Comparison of ENCODE assay signal across 8 cellular contexts in genomic region chr17:19447085-19447583, GRCh38. TPM values are rescaled to one million over a fixed set of nuclear protein-coding genes. Genes with fewer than 3 reads are reported as not detected.
DNase-seq lines count a peak whose midpoint lies in the region; ATAC-seq, FAIRE-seq and TF ChIP-seq lines count a peak whose summit lies in the region.

No MANE protein-coding gene starts in this region.

- intact Hi-C loops in activated B cell treated with CpG ODN at 0.5 μM for 24 hours (cut with micrococcal nuclease) = loop anchor here (1.0 to 5.0 kb wide), 4 partner anchors 70 to 319 kb away; partner anchors contain the start of genes B9D1 and MAPK7
- intact Hi-C loops in breast epithelium (cut with DNase I; ENCODE audit: low total_unique reads) = loop anchor here (5.0 kb wide), 1 partner anchor 85 kb away; the partner anchor contains the start of gene B9D1

- no peaks in the 10 kb centered on the region for H3K27me3 ChIP-seq in breast epithelium
- no peaks in the 10 kb centered on the region for H3K27me3 ChIP-seq in smooth muscle cell (ENCODE audit: low read depth)

- no peaks in the 10 kb centered on the region for H3K79me2 ChIP-seq in smooth muscle cell (ENCODE audit: low read depth)

- H3K4me1 ChIP-seq in breast epithelium = peaks cover 5 to 6% of the 10 kb centered on the region in 2 donors
- no peaks in the 10 kb centered on the region for H3K4me1 ChIP-seq in smooth muscle cell (ENCODE audit: low read depth)

- H3K36me3 ChIP-seq in breast epithelium (no peaks in the 10 kb centered on the region), smooth muscle cell (ENCODE audit: low read depth) (no peaks in the 10 kb centered on the region)

- peaks cover 10% of the 10 kb centered on the region for H3F3A ChIP-seq in smooth muscle cell (ENCODE audit: low read depth)

- H3K9me3 ChIP-seq in breast epithelium (peaks cover 0 to 5% of the 10 kb centered on the region in 2 donors), smooth muscle cell (replicated peaks; ENCODE audit: low read depth) (no peaks in the 10 kb centered on the region)

- H3K4me2 ChIP-seq in smooth muscle cell = no peak overlapping the region

- peak; percentile 82 for FAIRE-seq in GM19239 (lab: Jason Lieb, UNC)

- no peak overlapping the region for H3K4me3 ChIP-seq in breast epithelium
- no peak overlapping the region for H3K4me3 ChIP-seq in smooth muscle cell

- TF ChIP-seq POLR2A in breast epithelium (IDR thresholded peaks at IDR 0.05) = no peak

- H3K27ac ChIP-seq in breast epithelium (peak overlapping the region; percentile 82 to 91), smooth muscle cell (ENCODE audit: low read depth) (peak overlapping the region; percentile 86)

- H3K27ac Mint-ChIP-seq in activated B cell treated with CpG ODN at 0.5 μM for 24 hours = no peak overlapping the region
- no peak overlapping the region for H3K27ac Mint-ChIP-seq in stimulated activated memory B cell treated with anti-CD40 and anti-IgM and Interleukin-4, amounts not matched to agents 10 μg/mL and 1 μg/mL and 100 μg/mL, for 72 hours

- CTCF ChIA-PET in activated B cell treated with CpG ODN at 0.5 μM for 24 hours (lab: Charles Lee) = interaction anchor here (0.7 to 6.1 kb wide), 14 partner anchors 9 to 319 kb away, joined by 3 to 76 read pairs (median 6); partner anchors contain the start of genes B9D1 and MAPK7

- DNase-seq in GM19239 (ENCODE audit: insufficient read length, low spot score) (peak; percentile 85), NCI-H2171 (lab: John Stamatoyannopoulos, UW) (peak; percentile 59), activated B cell treated with CpG ODN at 0.5 μM for 24 hours (no peak), breast epithelium (ENCODE audit: low spot score in 2 of 2) (peak; percentile 60 to 68), inferior parietal cortex (ENCODE audit: extremely low spot score) (peak; percentile 98), smooth muscle cell (lab: John Stamatoyannopoulos, UW; ENCODE audit: unreplicated experiment) (peak; percentile 49)

- H3K9me3 Mint-ChIP-seq in activated B cell treated with CpG ODN at 0.5 μM for 24 hours = peaks cover 10% of the 10 kb centered on the region
- peaks cover 16% of the 10 kb centered on the region for H3K9me3 Mint-ChIP-seq in stimulated activated memory B cell treated with anti-CD40 and anti-IgM and Interleukin-4, amounts not matched to agents 10 μg/mL and 1 μg/mL and 100 μg/mL, for 72 hours

- POLR2A ChIA-PET in activated B cell treated with CpG ODN at 0.5 μM for 24 hours (lab: Charles Lee) = interaction anchor here (2.0 kb wide), 1 partner anchor 84 kb away, joined by 6 read pairs; the partner anchor contains the start of gene B9D1

- peaks cover 17% of the 10 kb centered on the region for H3K27me3 Mint-ChIP-seq in activated B cell treated with CpG ODN at 0.5 μM for 24 hours
- peaks cover 11% of the 10 kb centered on the region for H3K27me3 Mint-ChIP-seq in stimulated activated memory B cell treated with anti-CD40 and anti-IgM and Interleukin-4, amounts not matched to agents 10 μg/mL and 1 μg/mL and 100 μg/mL, for 72 hours

- no peak overlapping the region for H3K4me3 Mint-ChIP-seq in activated B cell treated with CpG ODN at 0.5 μM for 24 hours
- H3K4me3 Mint-ChIP-seq in stimulated activated memory B cell treated with anti-CD40 and anti-IgM and Interleukin-4, amounts not matched to agents 10 μg/mL and 1 μg/mL and 100 μg/mL, for 72 hours = no peak overlapping the region

- H3K9ac ChIP-seq in smooth muscle cell (ENCODE audit: low read depth) = no peak overlapping the region

- ATAC-seq in activated B cell treated with CpG ODN at 0.5 μM for 24 hours (ENCODE audit: low read depth) = peak; percentile 65
- no peak for ATAC-seq in stimulated activated memory B cell treated with anti-CD40 and anti-IgM and Interleukin-4, amounts not matched to agents 10 μg/mL and 1 μg/mL and 100 μg/mL, for 72 hours
- ATAC-seq in HG02938 (IDR thresholded peaks at IDR 0.05; ENCODE audit: unreplicated experiment) = no peak

- H3K4me1 Mint-ChIP-seq in activated B cell treated with CpG ODN at 0.5 μM for 24 hours = peaks cover 5% of the 10 kb centered on the region
- H3K4me1 Mint-ChIP-seq in stimulated activated memory B cell treated with anti-CD40 and anti-IgM and Interleukin-4, amounts not matched to agents 10 μg/mL and 1 μg/mL and 100 μg/mL, for 72 hours = peaks cover 7% of the 10 kb centered on the region

- H4K20me1 ChIP-seq in smooth muscle cell (ENCODE audit: low read depth) = no peaks in the 10 kb centered on the region

- TF ChIP-seq CTCF in activated B cell treated with CpG ODN at 0.5 μM for 24 hours (IDR thresholded peaks at IDR 0.05) (peak; percentile 63), breast epithelium (IDR thresholded peaks at IDR 0.05) (peak; percentile 95 to 99 (median 98)), smooth muscle cell (IDR thresholded peaks at IDR 0.05; ENCODE audit: borderline replicate concordance, insufficient read depth, poor library complexity, severe bottlenecking) (peak; percentile 92)

- peak overlapping the region; percentile 75 for H2AFZ ChIP-seq in smooth muscle cell (ENCODE audit: low read depth)

- WGBS in smooth muscle cell (ENCODE audit: low lambda C conversion rate) = 26% methylated on average over 3 of the region's 3 CpGs

- H3K36me3 Mint-ChIP-seq in activated B cell treated with CpG ODN at 0.5 μM for 24 hours (ENCODE audit: low read depth) = no peaks in the 10 kb centered on the region
- H3K36me3 Mint-ChIP-seq in stimulated activated memory B cell treated with anti-CD40 and anti-IgM and Interleukin-4, amounts not matched to agents 10 μg/mL and 1 μg/mL and 100 μg/mL, for 72 hours = peaks cover 19% of the 10 kb centered on the region

RNA-seq across cellular contexts. Expression of gene RNF112, which starts 36.1 kb away (rescaled TPM):
- total RNA-seq in activated B cell treated with CpG ODN at 0.5 μM for 24 hours = 0.51 TPM in 1 of 2 replicates, not detected in the other
- 1 to 10 TPM in 2 of 3 donors, under 1 TPM in 1; 0.96 to 2.9 (median 2.3) TPM for total RNA-seq in breast epithelium
- total RNA-seq in smooth muscle cell = 4.6 and 7.4 TPM in 2 replicates
- polyA plus RNA-seq in smooth muscle cell = 3.5 and 7.2 TPM in 2 replicates
